In the genomic region with DNA sequence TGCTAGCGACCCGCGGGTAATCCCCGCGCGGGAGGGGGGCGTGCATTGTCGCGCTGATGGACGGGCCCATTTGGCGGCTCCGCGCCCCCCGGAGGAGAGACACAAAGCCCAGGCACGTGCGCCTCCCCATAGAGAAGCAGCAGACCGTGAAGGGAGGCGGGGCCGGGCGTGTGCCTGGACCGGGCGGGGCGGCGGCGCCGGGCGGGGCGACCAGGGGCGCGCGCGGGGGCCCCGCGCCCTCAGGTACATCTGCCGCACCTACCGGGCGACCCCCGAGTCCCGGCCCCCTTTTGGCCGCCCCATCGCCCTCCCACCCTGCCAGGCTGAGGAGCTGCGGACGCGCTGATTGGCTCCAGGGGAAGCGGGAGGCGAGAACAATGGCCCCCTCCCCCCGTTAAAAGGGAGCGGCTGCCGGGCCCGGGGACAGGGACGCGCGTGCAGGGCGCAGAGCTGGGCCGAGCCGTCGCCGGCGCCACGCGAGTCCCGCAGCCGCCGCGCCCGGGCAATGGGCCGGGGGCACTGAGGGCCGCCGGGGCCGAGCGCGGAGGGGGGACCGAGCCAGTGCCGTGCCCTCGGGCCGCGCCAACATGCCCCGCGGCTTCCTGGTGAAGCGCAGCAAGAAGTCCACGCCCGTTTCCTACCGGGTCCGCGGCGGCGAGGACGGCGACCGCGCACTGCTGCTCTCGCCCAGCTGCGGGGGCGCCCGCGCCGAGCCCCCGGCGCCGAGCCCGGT, we compare ENCODE assay signal across 8 cellular contexts. TPM values are rescaled to one million over a fixed set of nuclear protein-coding genes. Genes with fewer than 3 reads are reported as not detected.
DNase-seq lines count a peak whose midpoint lies in the region; ATAC-seq, FAIRE-seq and TF ChIP-seq lines count a peak whose summit lies in the region.

A gene with protein sequence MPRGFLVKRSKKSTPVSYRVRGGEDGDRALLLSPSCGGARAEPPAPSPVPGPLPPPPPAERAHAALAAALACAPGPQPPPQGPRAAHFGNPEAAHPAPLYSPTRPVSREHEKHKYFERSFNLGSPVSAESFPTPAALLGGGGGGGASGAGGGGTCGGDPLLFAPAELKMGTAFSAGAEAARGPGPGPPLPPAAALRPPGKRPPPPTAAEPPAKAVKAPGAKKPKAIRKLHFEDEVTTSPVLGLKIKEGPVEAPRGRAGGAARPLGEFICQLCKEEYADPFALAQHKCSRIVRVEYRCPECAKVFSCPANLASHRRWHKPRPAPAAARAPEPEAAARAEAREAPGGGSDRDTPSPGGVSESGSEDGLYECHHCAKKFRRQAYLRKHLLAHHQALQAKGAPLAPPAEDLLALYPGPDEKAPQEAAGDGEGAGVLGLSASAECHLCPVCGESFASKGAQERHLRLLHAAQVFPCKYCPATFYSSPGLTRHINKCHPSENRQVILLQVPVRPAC (plus strand): TSS at position 424 of the 733 bp plus-strand sequence. CDS start 164 bp downstream, at position 588.

- no peak within 1 kb of the TSS for H3K27ac ChIP-seq in keratinocyte (ENCODE audit: control insufficient read depth, insufficient read depth, low read length)
- no peak within 1 kb of the TSS for H3K27ac ChIP-seq in tibial artery

- H3K9ac ChIP-seq in keratinocyte (ENCODE audit: control insufficient read depth, extremely low read depth, insufficient read depth, low read length): no peak within 1 kb of the TSS

- H2AFZ ChIP-seq in keratinocyte (ENCODE audit: control insufficient read depth, low read length): no peak within 1 kb of the TSS

- H3K4me2 ChIP-seq in keratinocyte (ENCODE audit: control insufficient read depth, extremely low read depth, insufficient read depth, low read depth, low read length): peak within 1 kb of the TSS; percentile 32

- dilution Hi-C loops in keratinocyte (cut with MboI; ENCODE audit: extremely low pct_ligation_motif_present, low sequenced_read_pairs): no loop called here

- TF ChIP-seq CTCF in keratinocyte (optimal IDR thresholded peaks at IDR 0.05 in 1 of 3, IDR thresholded peaks at IDR 0.05 in 1 of 3, conservative IDR thresholded peaks at IDR 0.05 in 1 of 3; ENCODE audit: extremely low read depth in 1 of 3, insufficient read depth in 2 of 3, low read length in 3 of 3): no peak
- TF ChIP-seq CTCF in tibial artery (IDR thresholded peaks at IDR 0.05): no peak

- H3K9me1 ChIP-seq in keratinocyte (ENCODE audit: control insufficient read depth, extremely low read depth, insufficient read depth, low read length): no peaks in the 10 kb centered on the region

- no peak for TF ChIP-seq POLR2A in GM12891 (IDR thresholded peaks at IDR 0.05; ENCODE audit: low read depth, low read length)

- DNase-seq in GM12891 (ENCODE audit: insufficient read length, low spot score) (peak; percentile 42), NCI-H146 treated with DMSO at 0.1 percent for 48 hours (lab: John Stamatoyannopoulos, UW; ENCODE audit: unreplicated experiment) (peak; percentile 99), keratinocyte (ENCODE audit: low read depth, low spot score) (no peak), tibial artery (no peak), A172 (ENCODE audit: low spot score) (no peak)
- DNase-seq in activated T-cell treated with anti-CD3 and anti-CD28 coated beads, Interleukin-2, amount 50 U/mL, for 48 hours: peak; percentile 61 to 63
- no peak for DNase-seq in activated CD8-positive, alpha-beta memory T cell treated with anti-CD3 and anti-CD28 coated beads, Interleukin-2, amount 50 U/mL, for 4 hours

- H3K36me3 ChIP-seq in keratinocyte (ENCODE audit: control insufficient read depth in 2 of 2, extremely low read depth in 1 of 2, insufficient read depth in 2 of 2, low read length in 2 of 2) (no peaks in the 10 kb centered on the region), tibial artery (no peaks in the 10 kb centered on the region)

- peaks cover 2% of the 10 kb centered on the region for H3K4me1 ChIP-seq in keratinocyte (ENCODE audit: control insufficient read depth, extremely low read depth, insufficient read depth, low read length)
- peaks cover 0 to 52% (median 28%) of the 10 kb centered on the region in 4 donors for H3K4me1 ChIP-seq in tibial artery

- H3K9me3 ChIP-seq in keratinocyte (ENCODE audit: control insufficient read depth, low read depth, low read length) (no peaks in the 10 kb centered on the region), tibial artery (no peaks in the 10 kb centered on the region)

- no peak for ATAC-seq in GM18498 (IDR thresholded peaks at IDR 0.05; ENCODE audit: unreplicated experiment)

- intact Hi-C loops in tibial artery (cut with DNase I; ENCODE audit: low total_unique reads): no loop called here

- H3K79me2 ChIP-seq in keratinocyte (ENCODE audit: control insufficient read depth, insufficient read depth, low read length): no peaks in the 10 kb centered on the region

- H3K4me3 ChIP-seq in keratinocyte (ENCODE audit: control insufficient read depth in 2 of 3, extremely low read depth in 1 of 3, insufficient read depth in 2 of 3, low read depth in 1 of 3, low read length in 3 of 3): no peak within 1 kb of the TSS
- peak within 1 kb of the TSS; percentile 26 to 45 for H3K4me3 ChIP-seq in tibial artery

- H3K27me3 ChIP-seq in keratinocyte (ENCODE audit: control insufficient read depth, extremely low read depth, insufficient read depth, low read length) (peaks cover 85% of the 10 kb centered on the region), tibial artery (peaks cover 0 to 98% of the 10 kb centered on the region in 2 donors)

- no peaks in the 10 kb centered on the region for H4K20me1 ChIP-seq in keratinocyte (ENCODE audit: control insufficient read depth, extremely low read depth, insufficient read depth, low read length)

- no peak for FAIRE-seq in GM12891 (lab: Jason Lieb, UNC)
- FAIRE-seq in keratinocyte (lab: Jason Lieb, UNC): no peak

TF ChIP-seq in GM12891, 5 proteins besides CTCF, POLR2A, EP300 and RAD21:
- TF ChIP-seq TAF1 (IDR thresholded peaks at IDR 0.05; ENCODE audit: low read depth, low read length): no peak
- peak; percentile 90 for TF ChIP-seq PAX5 (IDR thresholded peaks at IDR 0.05; ENCODE audit: insufficient read depth, low read length, severe bottlenecking)

RNA-seq across cellular contexts. Expression of the gene that starts here (rescaled TPM):
- 0.03 TPM for polyA plus RNA-seq in GM12891 (2012; ENCODE audit: low read depth, missing spikeins)
- not detected in 3 replicates for polyA plus RNA-seq in keratinocyte
- not detected for polyA plus RNA-seq in keratinocyte (2011; ENCODE audit: low read depth)
- polyA plus RNA-seq in keratinocyte (2011; cell fraction: cytosol; rRNA removed): not detected in 2 replicates
- not detected in 2 replicates for polyA plus RNA-seq in keratinocyte (2011; cell fraction: nucleus; rRNA removed)
- not detected in 2 replicates for polyA plus RNA-seq in keratinocyte (2012; ENCODE audit: low replicate concordance)
- not detected in 3 replicates for polyA minus RNA-seq in keratinocyte
- not detected for polyA minus RNA-seq in keratinocyte (2011; cell fraction: cytosol; rRNA and poly(A)+ RNA removed)
- polyA minus RNA-seq in keratinocyte (2011; cell fraction: nucleus; rRNA and poly(A)+ RNA removed): not detected in 2 replicates
- total RNA-seq in A172 (2014; rRNA removed; shearing (Covaris generic)): not detected in 2 replicates

Comparison
In these comparisons a context has a peak if more than half of its experiments do, and no peak if none do; other contexts are left out.
1. DNase-seq: peak in GM12891 (single experiment), NCI-H146 treated with DMSO at 0.1 percent for 48 hours (single experiment) and activated T-cell treated with anti-CD3 and anti-CD28 coated beads, Interleukin-2, amount 50 U/mL, for 48 hours (2 of 2); none in keratinocyte (single experiment), tibial artery (0 of 2), A172 (single experiment) and activated CD8-positive, alpha-beta memory T cell treated with anti-CD3 and anti-CD28 coated beads, Interleukin-2, amount 50 U/mL, for 4 hours (single experiment).
2. H3K4me3 ChIP-seq: peak in tibial artery (2 of 2); none in keratinocyte (0 of 3).